In genomic region chr11:35344990-35345655, GRCh38 we compare ENCODE assay signal across 1 cellular context.
TF ChIP-seq lines count a peak whose summit lies in the region.

No MANE protein-coding gene starts in this region.

TF ChIP-seq in GM12878, 131 proteins besides CTCF, POLR2A, EP300 and RAD21 (continued from another document):
- no peak for TF ChIP-seq ATF2 (IDR thresholded peaks at IDR 0.05; ENCODE audit: low read length)
- no peak for TF ChIP-seq FOS (IDR thresholded peaks at IDR 0.05; ENCODE audit: borderline replicate concordance, extremely low read depth, insufficient read length)
- TF ChIP-seq SMAD1 (IDR thresholded peaks at IDR 0.05; ENCODE audit: low read depth, partially characterized antibody): no peak
- no peak for TF ChIP-seq MLLT1 (IDR thresholded peaks at IDR 0.05)
- no peak for TF ChIP-seq NFXL1 (IDR thresholded peaks at IDR 0.05; ENCODE audit: borderline replicate concordance)
- TF ChIP-seq ETV6 (conservative IDR thresholded peaks at IDR 0.05 in 1 of 2, IDR thresholded peaks at IDR 0.05 in 1 of 2; ENCODE audit: borderline replicate concordance in 1 of 2, low read depth in 1 of 2): peak in 1 of 2 experiments; percentile 70; a peak in 2 of 4 replicates
- TF ChIP-seq ZBTB11 (CRISPR knock-in tag; IDR thresholded peaks at IDR 0.05): no peak
- 0 out of 2 replicates have a peak, but pooled peaks have one; percentile 13 for TF ChIP-seq MTA2 (IDR thresholded peaks at IDR 0.05; ENCODE audit: low read depth)
- no peak for TF ChIP-seq ZBTB4 (CRISPR knock-in tag; IDR thresholded peaks at IDR 0.05)
- no peak for TF ChIP-seq ZBED1 (IDR thresholded peaks at IDR 0.05; ENCODE audit: borderline replicate concordance)
- no peak for TF ChIP-seq SMC3 (IDR thresholded peaks at IDR 0.05; ENCODE audit: borderline replicate concordance, low read length)
- TF ChIP-seq SREBF1 (IDR thresholded peaks at IDR 0.05; ENCODE audit: low read length): no peak
- TF ChIP-seq NFIC (IDR thresholded peaks at IDR 0.05; ENCODE audit: low read depth, low read length): 0 out of 2 replicates have a peak, but pooled peaks have one; percentile 23
- TF ChIP-seq ELK1 (IDR thresholded peaks at IDR 0.05; ENCODE audit: low read depth, low read length): no peak
- TF ChIP-seq SP1 (IDR thresholded peaks at IDR 0.05; ENCODE audit: low read depth, low read length): no peak
- TF ChIP-seq TAF1 (IDR thresholded peaks at IDR 0.05; ENCODE audit: borderline replicate concordance, low read depth, low read length): no peak
- TF ChIP-seq NR2C2 (IDR thresholded peaks at IDR 0.05; ENCODE audit: borderline replicate concordance, control insufficient read depth, insufficient read length, low read depth): no peak
- no peak for TF ChIP-seq ASH2L (IDR thresholded peaks at IDR 0.05; ENCODE audit: borderline replicate concordance, low read depth)
- TF ChIP-seq EED (IDR thresholded peaks at IDR 0.05; ENCODE audit: low read depth): peak; percentile 78
- TF ChIP-seq ZNF207 (IDR thresholded peaks at IDR 0.05; ENCODE audit: borderline replicate concordance): no peak
- TF ChIP-seq POLR2AphosphoS5 (IDR thresholded peaks at IDR 0.05; ENCODE audit: low read length): no peak
- peak; percentile 80 for TF ChIP-seq SPI1 (IDR thresholded peaks at IDR 0.05; ENCODE audit: borderline replicate concordance, insufficient read depth, low read depth, low read length)
- no peak for TF ChIP-seq BMI1 (IDR thresholded peaks at IDR 0.05; ENCODE audit: borderline replicate concordance)
- no peak for TF ChIP-seq HSF1 (IDR thresholded peaks at IDR 0.05; ENCODE audit: low read depth, low read length)
- no peak for TF ChIP-seq PKNOX1 (IDR thresholded peaks at IDR 0.05)
